ENCODE assay signal across 8 cellular contexts in genomic region chr2:216499641-216500218, GRCh38. TPM values are rescaled to one million over a fixed set of nuclear protein-coding genes. Genes with fewer than 3 reads are reported as not detected.
DNase-seq lines count a peak whose midpoint lies in the region; ATAC-seq, FAIRE-seq and TF ChIP-seq lines count a peak whose summit lies in the region.

No MANE protein-coding gene starts in this region.

- H3K9me3 ChIP-seq in ES-I3 (ENCODE audit: control insufficient read depth, insufficient read depth, low read length) = no peaks in the 10 kb centered on the region
- H3K9me3 ChIP-seq in Peyer's patch = no peaks in the 10 kb centered on the region

- H3K4me1 ChIP-seq in ES-I3 (ENCODE audit: insufficient read depth, low read length) = peaks cover 12% of the 10 kb centered on the region
- peaks cover 0 to 29% (median 3%) of the 10 kb centered on the region in 4 donors for H3K4me1 ChIP-seq in Peyer's patch

- H3K27me3 Mint-ChIP-seq in progenitor cell of endocrine pancreas = no peaks in the 10 kb centered on the region

- H3K4me1 Mint-ChIP-seq in progenitor cell of endocrine pancreas (ENCODE audit: low read depth) = peaks cover 39% of the 10 kb centered on the region

- H3K27ac ChIP-seq in Peyer's patch = peak overlapping the region; percentile 63 to 85 (median 81)

- H3K9ac ChIP-seq in ES-I3 (ENCODE audit: low read depth, low read length) = peak overlapping the region; percentile 96

- TF ChIP-seq CTCF in Peyer's patch (IDR thresholded peaks at IDR 0.05) = no peak
- no peak for TF ChIP-seq CTCF in epithelial cell of proximal tubule (conservative IDR thresholded peaks at IDR 0.05; ENCODE audit: low read depth, low read length)
- TF ChIP-seq CTCF in progenitor cell of endocrine pancreas (IDR thresholded peaks at IDR 0.05; ENCODE audit: unreplicated experiment) = no peak

- no peaks in the 10 kb centered on the region for H3K27me3 ChIP-seq in Peyer's patch

- H3K4me3 ChIP-seq in Peyer's patch (peak overlapping the region; percentile 74 to 94 (median 79)), epithelial cell of proximal tubule (ENCODE audit: low read depth, low read length) (peak overlapping the region; percentile 76)

- no peak for TF ChIP-seq POLR2A in Peyer's patch (IDR thresholded peaks at IDR 0.05)

- no peak for FAIRE-seq in frontal cortex (lab: Jason Lieb, UNC)

- H3K36me3 ChIP-seq in ES-I3 (ENCODE audit: insufficient read depth, low read length) (peaks cover 49% of the 10 kb centered on the region), Peyer's patch (peaks cover 0 to 48% (median 0%) of the 10 kb centered on the region in 3 donors)

- no peak for DNase-seq in Peyer's patch
- no peak for DNase-seq in epithelial cell of proximal tubule (ENCODE audit: low read depth)
- no peak for DNase-seq in progenitor cell of endocrine pancreas (ENCODE audit: low spot score, unreplicated experiment)
- DNase-seq in frontal cortex (ENCODE audit: low spot score in 2 of 2) = no peak
- no peak for DNase-seq in NCI-H526 (lab: John Stamatoyannopoulos, UW)
- no peak for DNase-seq in NCI-H524 (lab: John Stamatoyannopoulos, UW)

- H3K4me3 Mint-ChIP-seq in progenitor cell of endocrine pancreas (ENCODE audit: low read depth) = peak overlapping the region; percentile 98

- peak overlapping the region; percentile 98 for H3K27ac Mint-ChIP-seq in progenitor cell of endocrine pancreas

- no peaks in the 10 kb centered on the region for H3K9me3 Mint-ChIP-seq in progenitor cell of endocrine pancreas (ENCODE audit: low read depth)

- ATAC-seq in GM19463 (IDR thresholded peaks at IDR 0.05; ENCODE audit: unreplicated experiment) = no peak

- peaks cover 40% of the 10 kb centered on the region for H3K36me3 Mint-ChIP-seq in progenitor cell of endocrine pancreas (ENCODE audit: insufficient read depth)

RNA-seq across cellular contexts. Expression of gene RPL37A, which starts 1.1 kb away (rescaled TPM):
- total RNA-seq in Peyer's patch (1,000 to 10,000 TPM in 1 of 4 donors, 100 to 1,000 TPM in 3; 366 to 1,381 (median 655) TPM), epithelial cell of proximal tubule (1,752 and 2,984 TPM in 2 replicates), progenitor cell of endocrine pancreas (2,606 and 2,721 TPM in 2 replicates), frontal cortex (3,585 TPM)
